ENCODE assay signal across 6 cellular contexts in genomic region chr19:31826325-31826724, GRCh38.
"Had no signal": no experiment of that assay in that cellular context is flagged by ENCODE, and none has a peak within 500 bp of the region (broad histone marks: within the 10 kb centered on the region; RNA-seq: fewer than 3 reads in every experiment).

No MANE protein-coding gene starts in this region.

- H3K27ac Mint-ChIP-seq: IgD-negative memory B cell had no signal

- H3K4me3 Mint-ChIP-seq: IgD-negative memory B cell had no signal

- H3K27ac ChIP-seq: HL-60 had no signal

- ATAC-seq: HepG2, K562 had no signal

- DNase-seq: IMR-90, KBM-7 had no signal

- H3K27me3 Mint-ChIP-seq: IgD-negative memory B cell had no signal

- H3K4me1 Mint-ChIP-seq: IgD-negative memory B cell had no signal

- H3K4me3 ChIP-seq: K562 had no signal
